10 cellular contexts compared by ENCODE assay signal in the genomic region with DNA sequence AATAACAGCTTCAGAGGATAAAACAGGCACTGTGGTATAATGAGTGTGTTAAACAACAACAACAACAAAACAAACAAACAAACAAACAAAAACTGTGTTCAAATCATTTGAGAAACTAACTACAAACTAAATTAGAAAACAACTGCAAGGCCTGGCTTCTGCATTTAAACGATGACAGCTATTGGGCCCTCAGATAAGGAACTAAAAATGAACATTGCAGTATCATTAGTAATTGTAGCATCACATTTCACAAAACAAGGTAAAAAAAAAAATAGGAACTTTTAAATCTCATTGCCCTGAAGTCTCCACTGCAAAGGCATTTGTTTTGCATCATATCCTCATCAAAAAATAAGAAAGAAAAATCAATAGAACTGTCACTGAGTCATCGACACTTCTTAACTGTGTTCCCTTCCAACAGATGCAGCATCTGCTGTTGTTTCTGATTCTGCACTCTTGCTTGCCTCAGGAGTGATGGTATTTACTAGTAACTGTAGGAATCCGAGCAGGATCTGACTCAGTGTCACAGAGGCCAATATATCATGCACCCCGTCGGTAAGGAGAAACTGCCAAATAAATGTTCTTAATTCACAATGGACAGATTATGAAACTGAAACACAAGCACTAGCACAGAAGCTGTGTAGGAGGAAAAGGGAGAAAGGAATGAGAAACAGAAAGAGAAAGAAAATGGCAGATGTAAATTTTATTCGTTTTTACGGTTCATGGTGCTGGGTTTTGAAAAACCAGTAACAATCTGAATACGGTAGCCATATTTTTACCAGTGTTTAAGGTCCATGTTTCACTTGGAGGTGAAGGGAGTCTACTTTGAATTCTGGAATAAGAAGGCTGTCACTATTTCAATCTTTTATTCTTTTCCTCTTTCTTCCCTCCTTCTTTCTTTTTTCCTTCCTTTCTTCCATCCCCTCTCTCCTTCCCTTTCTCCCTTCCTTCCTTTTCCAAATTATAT.
A peak's percentile ranks its signal among the peaks of the same experiment; 100 is the strongest.
DNase-seq lines count a peak whose midpoint lies in the region; ATAC-seq and TF ChIP-seq lines count a peak whose summit lies in the region.
"Had no signal": no experiment of that assay in that cellular context is flagged by ENCODE, and none has a peak within 500 bp of the region (broad histone marks: within the 10 kb centered on the region; RNA-seq: fewer than 3 reads in every experiment).

No MANE protein-coding gene starts in this region.

- H3K4me1 ChIP-seq in suprapubic skin, result no peaks in the 10 kb centered on the region

- 40% methylated on average over 8 of the region's 8 CpGs for WGBS in suprapubic skin

- H3K27me3 ChIP-seq in suprapubic skin, result no peaks in the 10 kb centered on the region

- H3K4me3 ChIP-seq in choroid plexus epithelial cell (ENCODE audit: low read depth, low read length) (peak overlapping the region; percentile 22), suprapubic skin (no peak overlapping the region)

- no peak for TF ChIP-seq POLR2A in suprapubic skin (IDR thresholded peaks at IDR 0.05)

- H3K36me3 ChIP-seq in suprapubic skin, result no peaks in the 10 kb centered on the region

- no peaks in the 10 kb centered on the region for H3K9me3 ChIP-seq in suprapubic skin

- H3K27ac ChIP-seq in suprapubic skin, result peak overlapping the region; percentile 59

- DNase-seq in LHCN-M2 (ENCODE audit: low read depth), result peak; percentile 99
- peak; percentile 98 for DNase-seq in choroid plexus epithelial cell (ENCODE audit: low read depth)
- peak; percentile 74 for DNase-seq in kidney glomerular epithelial cell (lab: John Stamatoyannopoulos, UW)
- DNase-seq in suprapubic skin (ENCODE audit: low spot score in 2 of 2), result no peak
- no peak for DNase-seq in activated CD4-positive, alpha-beta T cell treated with anti-CD3 and anti-CD28 coated beads, Interleukin-2, amount 50 U/mL, for 48 hours
- DNase-seq in NCI-H748 (lab: John Stamatoyannopoulos, UW; ENCODE audit: unreplicated experiment), result no peak
- DNase-seq: trophoblast cell had no signal

- TF ChIP-seq CTCF in choroid plexus epithelial cell (conservative IDR thresholded peaks at IDR 0.05; ENCODE audit: low read depth, low read length) (no peak), suprapubic skin (IDR thresholded peaks at IDR 0.05) (no peak)

- ATAC-seq in GM21367 (IDR thresholded peaks at IDR 0.05; ENCODE audit: unreplicated experiment) (no peak), HG03439 (IDR thresholded peaks at IDR 0.05; ENCODE audit: unreplicated experiment) (no peak)
- ATAC-seq: HCT116 had no signal

- no peak for TF ChIP-seq EP300 in suprapubic skin (IDR thresholded peaks at IDR 0.05)

Comparison
In these comparisons a context has a peak if more than half of its experiments do, and no peak if none do; other contexts are left out.
1. DNase-seq: peak in LHCN-M2 (single experiment), choroid plexus epithelial cell (single experiment) and kidney glomerular epithelial cell (single experiment); none in suprapubic skin (0 of 2), activated CD4-positive, alpha-beta T cell treated with anti-CD3 and anti-CD28 coated beads, Interleukin-2, amount 50 U/mL, for 48 hours (0 of 2) and NCI-H748 (single experiment).